31 cellular contexts compared by ENCODE assay signal in the genomic region with DNA sequence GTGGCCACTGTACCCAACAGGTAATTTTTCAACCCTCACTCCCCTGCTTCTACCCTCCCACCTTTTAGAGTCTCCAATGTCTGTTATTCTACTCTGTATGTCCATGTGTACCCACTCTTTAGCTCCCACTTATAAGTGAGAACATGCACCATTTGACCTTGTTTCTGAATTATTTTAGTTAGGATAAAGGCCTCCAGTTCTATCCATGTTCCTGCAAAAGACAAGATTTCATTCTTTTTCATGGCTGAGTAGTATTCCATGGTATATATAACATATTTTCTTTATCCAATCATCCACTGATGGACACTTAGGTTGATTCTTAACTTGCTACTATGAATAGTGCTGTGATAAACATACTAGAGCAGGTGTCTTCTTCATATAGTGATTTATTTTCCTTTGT. TPM values are rescaled to one million over a fixed set of nuclear protein-coding genes. Genes with fewer than 3 reads are reported as not detected.
"Had no signal": no experiment of that assay in that cellular context is flagged by ENCODE, and none has a peak within 500 bp of the region (broad histone marks: within the 10 kb centered on the region; RNA-seq: fewer than 3 reads in every experiment).

No MANE protein-coding gene starts in this region.

- H3K27ac Mint-ChIP-seq: naive B cell; natural killer cell treated with Interleukin-12 subunit alpha and Interleukin-12 subunit beta and Interleukin-15 and Interleukin-18, amount 100 ng/mL, for 72 hours; nephron progenitor cell; neural progenitor cell; progenitor cell of endocrine pancreas; stimulated activated memory B cell treated with anti-CD40 and anti-IgM and Interleukin-4, amounts not matched to agents 10 μg/mL and 1 μg/mL and 100 μg/mL, for 72 hours; stimulated activated naive CD8-positive, alpha-beta T cell treated with anti-CD3 and anti-CD28 coated beads, Interleukin-15, amount 100 ng/mL, for 72 hours; type B pancreatic cell had no signal

- H3K4me3 ChIP-seq: neural progenitor cell, ovary, psoas muscle, skin epidermis, smooth muscle cell, spleen, thoracic aorta, thyroid gland, transverse colon, upper lobe of right lung, uterus had no signal

- H3K4me2 ChIP-seq: neural progenitor cell, smooth muscle cell had no signal

- H3K9me3 ChIP-seq: ovary, psoas muscle, thoracic aorta, thyroid gland, transverse colon, upper lobe of right lung, uterus had no signal

- H3K4me3 Mint-ChIP-seq: naive B cell; naive thymus-derived CD8-positive, alpha-beta T cell; natural killer cell treated with Interleukin-12 subunit alpha and Interleukin-12 subunit beta and Interleukin-15 and Interleukin-18, amount 100 ng/mL, for 72 hours; nephron progenitor cell; neural progenitor cell; stimulated activated memory B cell treated with anti-CD40 and anti-IgM and Interleukin-4, amounts not matched to agents 10 μg/mL and 1 μg/mL and 100 μg/mL, for 72 hours; stimulated activated naive CD8-positive, alpha-beta T cell treated with anti-CD3 and anti-CD28 coated beads, Interleukin-15, amount 100 ng/mL, for 72 hours; type B pancreatic cell had no signal

- H3K27me3 ChIP-seq: neural progenitor cell, ovary, spleen, thyroid gland, transverse colon, upper lobe of right lung, uterus had no signal

- H3K27me3 Mint-ChIP-seq: naive B cell; naive thymus-derived CD8-positive, alpha-beta T cell; natural killer cell treated with Interleukin-12 subunit alpha and Interleukin-12 subunit beta and Interleukin-15 and Interleukin-18, amount 100 ng/mL, for 72 hours; progenitor cell of endocrine pancreas; stimulated activated memory B cell treated with anti-CD40 and anti-IgM and Interleukin-4, amounts not matched to agents 10 μg/mL and 1 μg/mL and 100 μg/mL, for 72 hours; stimulated activated naive CD8-positive, alpha-beta T cell treated with anti-CD3 and anti-CD28 coated beads, Interleukin-15, amount 100 ng/mL, for 72 hours; type B pancreatic cell had no signal

- H3K36me3 ChIP-seq: ovary, thoracic aorta, thyroid gland, transverse colon, upper lobe of right lung, uterus had no signal

- H3K27ac ChIP-seq: neural progenitor cell, ovary, parathyroid adenoma, psoas muscle, skin epidermis, spleen, thoracic aorta, thyroid gland, transverse colon, upper lobe of right lung, uterus had no signal

- DNase-seq: naive B cell; naive thymus-derived CD8-positive, alpha-beta T cell; nephron progenitor cell; occipital lobe; ovary; posterior cingulate gyrus; psoas muscle; right cardiac atrium; spleen; stimulated activated CD4-positive, alpha-beta T cell treated with anti-CD3 and anti-CD28 coated beads, Interleukin-12 subunit alpha, Interleukin-12 subunit beta, amount 100 ng/mL, for 4 hours; stimulated activated CD4-positive, alpha-beta T cell treated with anti-CD3 and anti-CD28 coated beads, Interleukin-1b, Interleukin-23, amount 100 ng/mL, for 48 hours; stimulated activated CD4-positive, alpha-beta T cell treated with anti-CD3 and anti-CD28 coated beads, Interleukin-4, amount 100 ng/mL, for 1 hour; stimulated activated CD4-positive, alpha-beta T cell treated with anti-CD3 and anti-CD28 coated beads, Interleukin-4, amount 100 ng/mL, for 4 hours; stimulated activated CD8-positive, alpha-beta memory T cell treated with anti-CD3 and anti-CD28 coated beads, Interleukin-4, amount 100 ng/mL, for 48 hours; stimulated activated naive CD4-positive, alpha-beta T cell; stimulated activated naive CD8-positive, alpha-beta T cell treated with anti-CD3 and anti-CD28 coated beads, Interleukin-15, amount 100 ng/mL, for 72 hours; stimulated activated naive CD8-positive, alpha-beta T cell treated with anti-CD3 and anti-CD28 coated beads, Interleukin-15, Interleukin-2, amounts not matched to agents 100 U/mL and 50 U/mL, for 24 hours; thyroid gland; transverse colon; upper lobe of right lung; uterus had no signal

- ATAC-seq: naive thymus-derived CD8-positive, alpha-beta T cell; natural killer cell treated with Interleukin-12 subunit alpha and Interleukin-12 subunit beta and Interleukin-15 and Interleukin-18, amount 100 ng/mL, for 72 hours; psoas muscle; right cardiac atrium; sciatic nerve; stimulated activated memory B cell treated with anti-CD40 and anti-IgM and Interleukin-4, amounts not matched to agents 10 μg/mL and 1 μg/mL and 100 μg/mL, for 72 hours; stimulated activated naive CD8-positive, alpha-beta T cell treated with anti-CD3 and anti-CD28 coated beads, Interleukin-15, amount 100 ng/mL, for 72 hours; stimulated activated naive CD8-positive, alpha-beta T cell treated with anti-CD3 and anti-CD28 coated beads, Interleukin-15, Interleukin-2, amounts not matched to agents 100 U/mL and 50 U/mL, for 24 hours; upper lobe of right lung had no signal

- H3K9ac ChIP-seq: neural progenitor cell, parathyroid adenoma had no signal

- H3K79me2 ChIP-seq: parathyroid adenoma had no signal

- H3K36me3 Mint-ChIP-seq: natural killer cell treated with Interleukin-12 subunit alpha and Interleukin-12 subunit beta and Interleukin-15 and Interleukin-18, amount 100 ng/mL, for 72 hours; type B pancreatic cell had no signal

- H3K9me3 Mint-ChIP-seq: naive B cell; naive thymus-derived CD8-positive, alpha-beta T cell; natural killer cell treated with Interleukin-12 subunit alpha and Interleukin-12 subunit beta and Interleukin-15 and Interleukin-18, amount 100 ng/mL, for 72 hours; nephron progenitor cell; neural progenitor cell; stimulated activated memory B cell treated with anti-CD40 and anti-IgM and Interleukin-4, amounts not matched to agents 10 μg/mL and 1 μg/mL and 100 μg/mL, for 72 hours; stimulated activated naive CD8-positive, alpha-beta T cell treated with anti-CD3 and anti-CD28 coated beads, Interleukin-15, amount 100 ng/mL, for 72 hours; type B pancreatic cell had no signal

- H3K4me1 ChIP-seq: neural progenitor cell, psoas muscle, thyroid gland, upper lobe of right lung, uterus had no signal

- H3K4me1 Mint-ChIP-seq: neural progenitor cell had no signal

- H2AFZ ChIP-seq: neural progenitor cell, parathyroid adenoma had no signal

RNA-seq across cellular contexts. Expression of a gene that starts 9.2 kb away (rescaled TPM):
- total RNA-seq: thoracic aorta had no signal
